Comparison of ENCODE assay signal across 9 cellular contexts in the genomic region with DNA sequence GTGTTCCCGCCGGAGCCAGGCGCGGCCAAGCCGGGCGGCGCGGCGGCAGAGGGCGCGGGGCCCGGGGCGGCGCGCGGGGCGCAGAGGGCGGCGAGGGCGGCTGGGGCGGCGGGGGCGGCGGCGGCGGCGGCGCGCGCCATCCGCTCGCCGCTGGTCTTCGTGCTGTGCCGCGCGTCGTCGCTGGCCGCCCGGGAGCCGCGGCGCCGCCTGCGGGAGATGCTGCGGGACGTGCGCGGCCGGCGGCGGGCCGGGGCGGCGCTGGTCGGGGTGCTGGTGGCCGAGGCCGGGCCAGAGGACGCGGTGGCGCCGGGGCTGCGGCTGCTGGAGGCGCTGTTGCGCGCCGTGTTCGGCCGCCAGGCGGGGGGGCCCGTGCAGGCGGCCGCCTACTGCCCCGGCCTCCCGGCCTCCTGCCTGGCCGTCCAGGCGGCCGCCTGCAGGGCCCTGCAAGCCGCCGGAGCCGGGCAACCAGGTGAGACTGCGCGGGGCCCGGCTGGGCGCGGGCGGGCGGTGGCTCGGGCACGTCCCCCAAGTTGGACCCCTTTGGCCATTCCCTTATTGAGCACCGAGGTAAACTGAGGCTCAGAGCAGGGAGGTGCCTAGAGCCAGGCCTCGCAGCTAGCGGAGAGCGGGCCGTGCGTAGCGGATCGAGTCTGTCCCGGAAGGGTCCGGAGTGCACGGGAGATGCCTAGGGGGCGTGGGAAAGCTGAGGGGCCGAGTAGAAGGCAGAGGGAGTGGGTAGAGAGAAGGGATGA. TPM values are rescaled to one million over a fixed set of nuclear protein-coding genes. Genes with fewer than 3 reads are reported as not detected.
A peak's percentile ranks its signal among the peaks of the same experiment; 100 is the strongest.
DNase-seq lines count a peak whose midpoint lies in the region; ATAC-seq and TF ChIP-seq lines count a peak whose summit lies in the region.
"Had no signal": no experiment of that assay in that cellular context is flagged by ENCODE, and none has a peak within 500 bp of the region (broad histone marks: within the 10 kb centered on the region; RNA-seq: fewer than 3 reads in every experiment).

No MANE protein-coding gene starts in this region.

- H3K36me3 ChIP-seq in BE2C = no peaks in the 10 kb centered on the region
- no peaks in the 10 kb centered on the region for H3K36me3 ChIP-seq in colonic mucosa
- no peaks in the 10 kb centered on the region for H3K36me3 ChIP-seq in mucosa of stomach (ENCODE audit: control insufficient read depth, insufficient read depth, low read length)

- H3K9me3 ChIP-seq in BE2C = no peaks in the 10 kb centered on the region; the same call in 1 of the 2 replicates
- H3K9me3 ChIP-seq in colonic mucosa = no peaks in the 10 kb centered on the region
- no peaks in the 10 kb centered on the region for H3K9me3 ChIP-seq in mucosa of stomach (ENCODE audit: control insufficient read depth, low read length)

- DNase-seq in BE2C (peak; percentile 42), colonic mucosa (no peak), activated gamma-delta T cell (lab: John Stamatoyannopoulos, UW) (no peak), G401 (ENCODE audit: low spot score) (no peak)
- DNase-seq in effector CD8-positive, alpha-beta T cell (lab: John Stamatoyannopoulos, UW) = no peak

- H3K4me3 ChIP-seq in BE2C (ENCODE audit: low read depth, low read length) = no peak overlapping the region
- H3K4me3 ChIP-seq in colonic mucosa = peak overlapping the region; percentile 53
- H3K4me3 ChIP-seq in mucosa of stomach (ENCODE audit: low read length) = peak overlapping the region; percentile 49

- H3K27ac ChIP-seq in colonic mucosa = no peak overlapping the region

- intact Hi-C loops in colonic mucosa (cut with DNase I) = no loop called here

- H3K9ac ChIP-seq in colonic mucosa (ENCODE audit: low read depth in 2 of 2, low read length in 2 of 2) (peak overlapping the region; percentile 61 to 63), mucosa of stomach (ENCODE audit: low read length) (peak overlapping the region; percentile 53)

- TF ChIP-seq CTCF in BE2C (IDR thresholded peaks at IDR 0.05; ENCODE audit: low read depth, low read length) (no peak), colonic mucosa (IDR thresholded peaks at IDR 0.05) (no peak)

- in situ Hi-C loops in G401 (cut with HindIII; ENCODE audit: low sequenced_read_pairs) = no loop called here

- no peaks in the 10 kb centered on the region for H3K4me1 ChIP-seq in BE2C
- H3K4me1 ChIP-seq in colonic mucosa = peaks cover 6% of the 10 kb centered on the region
- H3K4me1 ChIP-seq in mucosa of stomach (ENCODE audit: control insufficient read depth, insufficient read depth, low read length) = peaks cover 26% of the 10 kb centered on the region

- ATAC-seq in HG02885 (IDR thresholded peaks at IDR 0.05; ENCODE audit: poor library complexity, unreplicated experiment) (peak; percentile 50), GM19397 (IDR thresholded peaks at IDR 0.05; ENCODE audit: unreplicated experiment) (no peak)

- H3K27me3 ChIP-seq in BE2C (peaks cover 90% of the 10 kb centered on the region), colonic mucosa (no peaks in the 10 kb centered on the region), mucosa of stomach (ENCODE audit: control insufficient read depth, insufficient read depth, low read length) (peaks cover 5% of the 10 kb centered on the region)

RNA-seq across cellular contexts. Expression of a gene that starts 0.6 kb away (rescaled TPM):
- not detected for polyA plus RNA-seq in BE2C (2012; ENCODE audit: insufficient read depth, insufficient read length, low read depth)
- 10 to 100 TPM; 44.5 to 82.5 TPM for total RNA-seq in colonic mucosa
- total RNA-seq in G401 (2014; rRNA removed; shearing (Covaris generic)) = 9.3 and 27.9 TPM in 2 replicates

RNA-seq across cellular contexts. Expression of a gene that starts 18.8 kb away (rescaled TPM):
- 77.9 TPM for polyA plus RNA-seq in BE2C (2012; ENCODE audit: insufficient read depth, insufficient read length, low read depth)
- 100 to 1,000 TPM in 1 of 2 donors, 10 to 100 TPM in 1; 74.1 to 114 TPM for total RNA-seq in colonic mucosa
- total RNA-seq in G401 (2014; rRNA removed; shearing (Covaris generic)) = 55.3 and 73.5 TPM in 2 replicates

RNA-seq across cellular contexts. Expression of a gene that starts 42.0 kb away (rescaled TPM):
- polyA plus RNA-seq in BE2C (2012; ENCODE audit: insufficient read depth, insufficient read length, low read depth) = not detected
- total RNA-seq in colonic mucosa = not detected
- total RNA-seq in G401 (2014; rRNA removed; shearing (Covaris generic)) = not detected in 2 replicates
- total RNA-seq: subcutaneous adipose tissue had no signal
